ENCODE assay signal across 9 cellular contexts in genomic region chr1:2526824-2527552, GRCh38. TPM values are rescaled to one million over a fixed set of nuclear protein-coding genes. Genes with fewer than 3 reads are reported as not detected.
DNase-seq lines count a peak whose midpoint lies in the region; ATAC-seq lines count a peak whose summit lies in the region.
"Had no signal": no experiment of that assay in that cellular context is flagged by ENCODE, and none has a peak within 500 bp of the region (broad histone marks: within the 10 kb centered on the region; RNA-seq: fewer than 3 reads in every experiment).

No MANE protein-coding gene starts in this region.

- peak overlapping the region in 8 of 10 experiments; percentile 85 to 100 (median 91); a peak in 12 of 20 replicates for H3K4me3 ChIP-seq in BLaER1 treated with 17β-estradiol and CSF1 and Interleukin-3, amounts not matched to agents 10 nM and 100 nM

- H4K20me1 ChIP-seq in BLaER1 treated with 17β-estradiol and CSF1 and Interleukin-3, amounts not matched to agents 10 nM and 100 nM, result peaks cover 40 to 92% (median 84%) of the 10 kb centered on the region in 11 experiments

- H3K4me1 Mint-ChIP-seq in T-helper 17 cell (peaks cover 38% of the 10 kb centered on the region), memory B cell (peaks cover 30% of the 10 kb centered on the region)

- H3K36me3 ChIP-seq in BLaER1 treated with 17β-estradiol and CSF1 and Interleukin-3, amounts not matched to agents 10 nM and 100 nM, result peaks cover 0 to 15% (median 0%) of the 10 kb centered on the region in 11 experiments; a peak in 7 of 22 replicates

- H3K9me3 Mint-ChIP-seq in memory B cell, result no peaks in the 10 kb centered on the region

- H3K27me3 Mint-ChIP-seq in T-helper 17 cell (peaks cover 9% of the 10 kb centered on the region), memory B cell (peaks cover 8% of the 10 kb centered on the region)

- H3K27ac Mint-ChIP-seq in T-helper 17 cell, result peak overlapping the region; percentile 62
- peak overlapping the region; percentile 92 for H3K27ac Mint-ChIP-seq in memory B cell

- in situ Hi-C loops in G401 (cut with HindIII; ENCODE audit: low sequenced_read_pairs), result no loop called here

- peak in 1 of 3 donors; percentile 43 for DNase-seq in T-helper 17 cell
- no peak for DNase-seq in memory B cell (ENCODE audit: low spot score in 2 of 2)
- peak; percentile 67 for DNase-seq in stimulated activated naive CD4-positive, alpha-beta T cell treated with Interleukin-2 at 50 U/mL for 16 hours (lab: John Stamatoyannopoulos, UW)
- DNase-seq in G401 (ENCODE audit: low spot score), result no peak

- no peak overlapping the region for H3K27ac ChIP-seq in BLaER1 treated with 17β-estradiol and CSF1 and Interleukin-3, amounts not matched to agents 10 nM and 100 nM
- peak overlapping the region; percentile 69 for H3K27ac ChIP-seq in cingulate gyrus (ENCODE audit: low read depth, low read length)

- peak; percentile 30 for ATAC-seq in GM19328 (IDR thresholded peaks at IDR 0.05; ENCODE audit: unreplicated experiment)
- peak; percentile 33 for ATAC-seq in HG03354 (IDR thresholded peaks at IDR 0.05; ENCODE audit: poor library complexity, severe bottlenecking, unreplicated experiment)
- no peak for ATAC-seq in T-helper 17 cell
- no peak for ATAC-seq in memory B cell (ENCODE audit: low read depth)

- H3K27me3 ChIP-seq in BLaER1 treated with 17β-estradiol and CSF1 and Interleukin-3, amounts not matched to agents 10 nM and 100 nM, result peaks cover 53 to 54% (median 54%) of the 10 kb centered on the region in 11 experiments

- H3K4me2 ChIP-seq in BLaER1 treated with 17β-estradiol and CSF1 and Interleukin-3, amounts not matched to agents 10 nM and 100 nM, result peak overlapping the region; percentile 63 to 90 (median 79)

- H3K36me3 Mint-ChIP-seq in T-helper 17 cell (ENCODE audit: low read depth), result no peaks in the 10 kb centered on the region
- H3K36me3 Mint-ChIP-seq in memory B cell, result peaks cover 3% of the 10 kb centered on the region

- peak overlapping the region in 2 of 11 experiments; percentile 37 to 41; a peak in 1 of 22 replicates for H3K9ac ChIP-seq in BLaER1 treated with 17β-estradiol and CSF1 and Interleukin-3, amounts not matched to agents 10 nM and 100 nM

- H3K4me3 Mint-ChIP-seq in T-helper 17 cell (peak overlapping the region; percentile 94), memory B cell (peak overlapping the region; percentile 21)

- H3K9me3 ChIP-seq in BLaER1 treated with 17β-estradiol and CSF1 and Interleukin-3, amounts not matched to agents 10 nM and 100 nM (replicated peaks in 1 of 11), result no peaks in the 10 kb centered on the region
- H3K9me3 ChIP-seq in T-helper 17 cell (ENCODE audit: control insufficient read depth, low read length, poor library complexity, severe bottlenecking), result no peaks in the 10 kb centered on the region

- H3K4me1 ChIP-seq in BLaER1 treated with 17β-estradiol and CSF1 and Interleukin-3, amounts not matched to agents 10 nM and 100 nM, result peaks cover 44 to 81% (median 73%) of the 10 kb centered on the region in 10 experiments

RNA-seq across cellular contexts. Expression of gene PANK4, which starts 0.6 kb away (rescaled TPM):
- total RNA-seq in T-helper 17 cell, result 10 to 100 TPM; 47.9 to 53.5 TPM
- 32.9 and 45.4 TPM in 2 replicates for total RNA-seq in G401 (2014; rRNA removed; shearing (Covaris generic))

RNA-seq across cellular contexts. Expression of gene HES5, which starts 3.1 kb away (rescaled TPM):
- not detected for total RNA-seq in T-helper 17 cell
- total RNA-seq in G401 (2014; rRNA removed; shearing (Covaris generic)), result not detected in 2 replicates
- total RNA-seq: NCI-H460 had no signal

RNA-seq across cellular contexts. Expression of gene TNFRSF14, which starts 29.2 kb away (rescaled TPM):
- total RNA-seq in T-helper 17 cell, result 100 to 1,000 TPM; 179 to 212 TPM
- 7.4 and 9.0 TPM in 2 replicates for total RNA-seq in G401 (2014; rRNA removed; shearing (Covaris generic))

RNA-seq across cellular contexts. Expression of gene PLCH2, which starts 50.9 kb away (rescaled TPM):
- total RNA-seq in T-helper 17 cell, result 10 to 100 TPM; 30.0 to 39.3 TPM
- 0.06 and 0.20 TPM in 2 replicates for total RNA-seq in G401 (2014; rRNA removed; shearing (Covaris generic))
- total RNA-seq: NCI-H460 had no signal

RNA-seq across cellular contexts. Expression of gene PRXL2B, which starts 59.6 kb away (rescaled TPM):
- total RNA-seq in T-helper 17 cell, result 10 to 100 TPM; 17.6 to 18.5 TPM
- total RNA-seq in G401 (2014; rRNA removed; shearing (Covaris generic)), result 26.9 and 31.7 TPM in 2 replicates

Comparison
In these comparisons a context has a peak if more than half of its experiments do, and no peak if none do; other contexts are left out.
1. ATAC-seq: peak in GM19328 (single experiment) and HG03354 (single experiment); none in T-helper 17 cell (single experiment) and memory B cell (single experiment).
2. RNA of gene TNFRSF14, which starts 29.2 kb away (total RNA-seq): 179 to 212 TPM in T-helper 17 cell; 7.4 to 9.0 TPM in G401; every median in the first group is over 10 times any median in the second.